ENCODE assay signal across 28 cellular contexts in the genomic region with DNA sequence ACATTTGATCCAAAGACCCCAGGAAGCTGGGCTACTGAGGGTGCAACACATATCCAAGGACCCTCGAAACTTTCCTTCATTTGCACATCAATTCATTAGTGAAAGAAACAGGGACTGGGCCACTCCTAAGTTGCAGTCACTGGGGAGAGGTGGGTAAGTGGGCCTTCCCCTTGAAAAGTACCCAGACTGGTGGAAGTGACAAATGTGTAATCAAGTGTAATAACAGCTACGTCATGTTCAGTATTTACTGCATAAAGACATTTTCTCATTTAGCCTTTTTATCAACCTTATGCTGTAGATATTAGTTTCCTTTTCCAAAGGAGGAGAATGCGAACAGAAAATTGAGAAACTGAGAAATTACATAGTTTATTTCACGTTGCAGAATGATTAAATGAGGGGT.
"Had no signal": no experiment of that assay in that cellular context is flagged by ENCODE, and none has a peak within 500 bp of the region (broad histone marks: within the 10 kb centered on the region; RNA-seq: fewer than 3 reads in every experiment).

No MANE protein-coding gene starts in this region.

- H3K27me3 ChIP-seq: gastrocnemius medialis, neural progenitor cell, right lobe of liver, suprapubic skin, transverse colon, upper lobe of right lung, uterus had no signal

- H3K27me3 Mint-ChIP-seq: dendritic cell treated with granulocyte-macrophage colony-stimulating factor and Interleukin-4, amounts not matched to agents 40 ng/mL and 50 ng/mL, for 4 days; progenitor cell of endocrine pancreas; stimulated activated naive CD8-positive, alpha-beta T cell treated with anti-CD3 and anti-CD28 coated beads, Interleukin-15, amount 100 ng/mL, for 72 hours had no signal

- H3K9me3 Mint-ChIP-seq: dendritic cell treated with granulocyte-macrophage colony-stimulating factor and Interleukin-4, amounts not matched to agents 40 ng/mL and 50 ng/mL, for 4 days; endodermal cell; nephron; neural progenitor cell; stimulated activated naive CD8-positive, alpha-beta T cell treated with anti-CD3 and anti-CD28 coated beads, Interleukin-15, amount 100 ng/mL, for 72 hours had no signal

- H3K9me3 ChIP-seq: gastrocnemius medialis, mucosa of descending colon, right lobe of liver, suprapubic skin, transverse colon, upper lobe of right lung, uterus had no signal

- DNase-seq: effector CD8-positive, alpha-beta T cell; endodermal cell; foreskin fibroblast; gastrocnemius medialis; head of caudate nucleus; mesenchymal stem cell; mucosa of descending colon; naive B cell; right lobe of liver; small intestine; stimulated activated CD4-positive, alpha-beta T cell treated with anti-CD3 and anti-CD28 coated beads, Interleukin-15, amount 100 ng/mL, for 24 hours; stimulated activated CD4-positive, alpha-beta T cell treated with anti-CD3 and anti-CD28 coated beads, Interleukin-2, amount 100 ng/mL, for 48 hours; stimulated activated naive CD4-positive, alpha-beta T cell; stimulated activated naive CD8-positive, alpha-beta T cell treated with anti-CD3 and anti-CD28 coated beads, Interleukin-15, amount 100 ng/mL, for 72 hours; transverse colon; upper lobe of right lung; uterus had no signal

- H3K36me3 Mint-ChIP-seq: mesothelial cell of epicardium, naive B cell, neural progenitor cell had no signal

- H3K27ac Mint-ChIP-seq: dendritic cell treated with granulocyte-macrophage colony-stimulating factor and Interleukin-4, amounts not matched to agents 40 ng/mL and 50 ng/mL, for 4 days; endodermal cell; mesothelial cell of epicardium; nephron; neural progenitor cell; progenitor cell of endocrine pancreas; stimulated activated naive CD8-positive, alpha-beta T cell treated with anti-CD3 and anti-CD28 coated beads, Interleukin-15, amount 100 ng/mL, for 72 hours had no signal

- H3K4me3 Mint-ChIP-seq: dendritic cell treated with granulocyte-macrophage colony-stimulating factor and Interleukin-4, amounts not matched to agents 40 ng/mL and 50 ng/mL, for 4 days; endodermal cell; mesothelial cell of epicardium; naive B cell; nephron; neural progenitor cell; stimulated activated naive CD8-positive, alpha-beta T cell treated with anti-CD3 and anti-CD28 coated beads, Interleukin-15, amount 100 ng/mL, for 72 hours had no signal

- H3K27ac ChIP-seq: epithelial cell of prostate, gastrocnemius medialis, neural progenitor cell, parathyroid adenoma, right lobe of liver, suprapubic skin, transverse colon, upper lobe of right lung, uterus had no signal

- FAIRE-seq: keratinocyte, small intestine had no signal

- ATAC-seq: esophagus mucosa; gastrocnemius medialis; left lobe of liver; mucosa of descending colon; right lobe of liver; stimulated activated naive CD8-positive, alpha-beta T cell treated with anti-CD3 and anti-CD28 coated beads, Interleukin-15, amount 100 ng/mL, for 72 hours; upper lobe of right lung had no signal

- H3K4me1 Mint-ChIP-seq: endodermal cell; mesothelial cell of epicardium; naive B cell; nephron; neural progenitor cell; stimulated activated naive CD8-positive, alpha-beta T cell treated with anti-CD3 and anti-CD28 coated beads, Interleukin-15, amount 100 ng/mL, for 72 hours had no signal
